8 cellular contexts compared by ENCODE assay signal in the genomic region with DNA sequence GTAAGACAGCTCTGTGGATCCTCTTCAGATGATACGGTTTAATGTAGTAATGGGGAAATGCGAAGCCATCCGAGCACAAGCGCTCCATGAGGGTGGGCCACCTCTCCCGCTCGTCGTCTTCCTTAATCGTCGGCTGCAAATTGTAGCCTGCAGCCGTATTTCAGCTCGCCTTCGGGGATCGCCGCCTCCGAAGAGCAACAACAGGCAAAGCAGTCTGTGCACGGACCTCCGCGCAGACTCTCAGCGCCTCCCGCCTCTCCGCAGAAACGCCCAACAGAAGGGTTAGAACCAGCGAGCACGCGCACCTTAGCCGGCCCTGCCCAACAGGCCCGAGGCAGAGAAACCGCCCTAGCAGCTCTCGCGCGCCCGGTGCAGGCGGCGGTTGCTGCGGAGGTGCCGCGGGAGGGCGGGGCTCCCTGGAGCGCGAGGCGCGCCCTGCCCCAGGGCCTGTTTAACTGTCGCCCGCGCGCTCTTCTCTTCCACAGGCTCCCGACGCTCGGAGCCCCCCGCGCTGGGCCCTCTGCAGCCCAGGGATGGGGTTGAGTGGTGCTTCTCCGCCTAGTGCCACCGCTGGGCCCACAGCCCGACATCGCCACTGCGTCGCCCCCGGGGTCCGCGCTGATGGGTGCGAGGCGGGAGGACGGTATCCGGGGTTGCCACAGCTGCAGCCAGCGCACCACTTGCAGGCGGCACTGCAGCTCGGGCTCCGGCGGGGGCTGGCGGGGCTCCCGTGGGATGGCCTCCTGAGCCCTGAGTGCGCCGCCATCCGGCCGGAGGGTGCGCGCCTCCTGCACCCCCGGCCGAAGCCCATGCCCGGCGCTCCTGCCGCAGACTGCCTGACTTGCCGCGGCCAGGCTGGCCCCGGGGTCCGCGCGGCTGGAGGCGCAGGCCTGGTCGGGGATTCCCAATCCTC. TPM values are rescaled to one million over a fixed set of nuclear protein-coding genes. Genes with fewer than 3 reads are reported as not detected.
A peak's percentile ranks its signal among the peaks of the same experiment; 100 is the strongest.
DNase-seq lines count a peak whose midpoint lies in the region; ATAC-seq and TF ChIP-seq lines count a peak whose summit lies in the region.
"Not testable (repeated sequence)": the region's sequence is repeated elsewhere in the genome, so short reads cannot be mapped to it uniquely, and the experiment has no call there.

A gene (minus strand): TSS at position 280 of the 913 bp plus-strand sequence. CDS start 192 bp downstream, at position 88.

- ATAC-seq in GM18907 (IDR thresholded peaks at IDR 0.05; ENCODE audit: unreplicated experiment) = peak; percentile 76
- peak; percentile 67 for ATAC-seq in HG02981 (IDR thresholded peaks at IDR 0.05; ENCODE audit: unreplicated experiment)

- peak; percentile 48 for TF ChIP-seq POLR2A in erythroblast (IDR thresholded peaks at IDR 0.05; ENCODE audit: low read length)

- DNase-seq in A172 (ENCODE audit: low spot score) (peak; percentile 38), RKO (ENCODE audit: low spot score) (peak; percentile 83), medulla oblongata (ENCODE audit: extremely low spot score) (peak; percentile 19)
- DNase-seq in activated T-helper 1 cell treated with anti-CD3 and anti-CD28 coated beads, Interleukin-2, amount 50 U/mL, for 16 hours (ENCODE audit: low read depth in 1 of 2, low spot score in 1 of 2) = peak; percentile 44
- not testable (repeated sequence) for DNase-seq in erythroblast (lab: John Stamatoyannopoulos, UW)
- DNase-seq in stimulated activated CD4-positive, alpha-beta T cell treated with anti-CD3 and anti-CD28 coated beads, Interleukin-1b, Interleukin-23, amount 100 ng/mL, for 48 hours = peak; percentile 78

RNA-seq across cellular contexts. Expression of the gene that starts here (rescaled TPM):
- total RNA-seq in A172 (2014; rRNA removed; shearing (Covaris generic)) = 14.1 and 15.9 TPM in 2 replicates
